ENCODE assay signal across 9 cellular contexts in the genomic region with DNA sequence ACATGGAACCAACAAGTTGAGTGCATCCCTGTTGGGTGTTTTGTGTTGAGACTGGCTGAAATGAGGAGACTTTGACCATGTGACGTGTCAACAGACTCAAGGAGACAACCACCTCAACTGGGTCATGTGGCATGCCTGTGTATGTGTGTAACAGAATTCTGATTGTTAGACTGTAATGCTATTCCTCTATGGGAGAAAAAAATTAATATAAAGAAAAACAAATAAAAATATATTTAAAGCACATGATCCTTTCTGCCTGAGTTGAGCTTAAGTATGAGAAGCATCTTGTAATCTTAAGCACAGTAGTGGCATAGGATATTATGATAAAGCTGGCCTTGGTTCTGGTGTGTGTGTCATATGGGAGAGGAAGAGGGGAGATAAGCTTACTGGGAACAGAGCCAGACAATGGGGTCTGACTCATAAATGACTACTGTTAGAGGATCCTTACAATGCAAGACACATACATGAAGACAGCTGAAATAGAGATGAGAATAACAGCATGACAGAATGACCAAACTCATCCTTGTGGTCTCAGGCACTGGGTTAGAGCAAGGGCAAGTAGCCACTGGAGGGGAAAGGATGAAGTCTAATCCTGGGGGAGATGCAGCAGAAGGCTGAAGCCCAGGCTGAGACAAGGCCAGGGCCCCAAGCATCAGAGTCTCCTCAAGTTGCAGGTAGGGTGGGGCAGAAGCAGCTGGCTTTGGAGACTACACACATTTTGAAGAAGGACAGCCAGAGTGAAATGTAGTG. TPM values are rescaled to one million over a fixed set of nuclear protein-coding genes. Genes with fewer than 3 reads are reported as not detected.
DNase-seq lines count a peak whose midpoint lies in the region; ATAC-seq and TF ChIP-seq lines count a peak whose summit lies in the region.
"Had no signal": no experiment of that assay in that cellular context is flagged by ENCODE, and none has a peak within 500 bp of the region (broad histone marks: within the 10 kb centered on the region; RNA-seq: fewer than 3 reads in every experiment).

No MANE protein-coding gene starts in this region.

- 83 to 88% methylated on average over 1 of the region's 1 CpG for WGBS in GM23248 (ENCODE audit: low coverage in 1 of 2, low lambda C conversion rate in 2 of 2, missing lambda C conversion rate in 2 of 2), 2 experiments

- peak overlapping the region; percentile 67 for H3K27ac ChIP-seq in GM23248

- H3K79me2 ChIP-seq in GM23248 (ENCODE audit: insufficient read depth), result no peaks in the 10 kb centered on the region

- H2AFZ ChIP-seq in GM23248, result no peak overlapping the region

- peaks cover 36% of the 10 kb centered on the region for H3K4me1 ChIP-seq in GM23248 (ENCODE audit: insufficient read depth)

- H4K20me1 ChIP-seq in GM23248 (ENCODE audit: insufficient read depth), result no peaks in the 10 kb centered on the region

- H3F3A ChIP-seq in GM23248 (ENCODE audit: insufficient read depth), result peaks cover 51% of the 10 kb centered on the region

- peak overlapping the region; percentile 25; the same call in 1 of the 2 replicates for H3K9ac ChIP-seq in GM23248

- no peaks in the 10 kb centered on the region for H3K27me3 ChIP-seq in GM23248 (replicated peaks; ENCODE audit: insufficient read depth)

- CTCF ChIA-PET in AG04449 (lab: Yijun Ruan, JAX), result interaction anchor here (2.4 to 2.6 kb wide), 2 partner anchors 56 to 134 kb away, joined by 11 to 15 read pairs; no protein-coding TSS in a partner anchor

- H3K4me3 ChIP-seq in AG04449 (ENCODE audit: low read depth, low read length), result no peak overlapping the region
- no peak overlapping the region for H3K4me3 ChIP-seq in GM23248

- peak; percentile 99 for DNase-seq in AG04449 (ENCODE audit: low read depth, low spot score)
- peak; percentile 96 for DNase-seq in GM23248
- peak; percentile 75 for DNase-seq in T1000 (lab: John Stamatoyannopoulos, UW)
- DNase-seq in left ventricle myocardium superior, result no peak
- no peak for DNase-seq in effector CD4-positive, alpha-beta T cell
- DNase-seq in hippocampal formation (lab: John Stamatoyannopoulos, UW), result no peak
- DNase-seq: NCI-H187 treated with DMSO at 0.1 percent for 48 hours had no signal

- no peaks in the 10 kb centered on the region for H3K9me3 ChIP-seq in GM23248 (ENCODE audit: low read depth)

- POLR2A ChIA-PET in AG04449 (lab: Yijun Ruan, JAX), result interaction anchor here (0.6 to 1.2 kb wide), 5 partner anchors 40 to 135 kb away, joined by 3 to 4 read pairs (median 3); no protein-coding TSS in a partner anchor

- ATAC-seq in left ventricle myocardium superior, result peak; percentile 1
- ATAC-seq in GM21447 (IDR thresholded peaks at IDR 0.05; ENCODE audit: unreplicated experiment), result no peak
- ATAC-seq in HG02840 (IDR thresholded peaks at IDR 0.05; ENCODE audit: low FRiP score, unreplicated experiment), result no peak

- intact Hi-C loops in left ventricle myocardium superior (cut with micrococcal nuclease), result no loop called here

- TF ChIP-seq CTCF in AG04449 (IDR thresholded peaks at IDR 0.05; ENCODE audit: insufficient read depth, low read length, missing control alignments), result no peak

- in situ Hi-C loops in GM23248 (cut with MboI), result loop anchor here (25.0 kb wide), 1 partner anchor 401 kb away; a partner anchor contains a TSS

- H3K36me3 ChIP-seq in GM23248 (ENCODE audit: low read depth), result no peaks in the 10 kb centered on the region

- peak overlapping the region; percentile 43 for H3K4me2 ChIP-seq in GM23248 (ENCODE audit: unreplicated experiment)

- no peaks in the 10 kb centered on the region for H3K9me2 ChIP-seq in GM23248 (ENCODE audit: insufficient read depth)

RNA-seq across cellular contexts. Expression of a gene that starts 9.2 kb away (rescaled TPM):
- total RNA-seq in GM23248 (2014; rRNA removed; shearing (Covaris generic)), result 2.4 and 3.9 TPM in 2 replicates
- polyA plus RNA-seq in GM23248 (2016; fragmentation: Nextera tagmentation; extraction: Ambion mirVana), result 4.4 and 4.9 TPM in 2 replicates
- 146 TPM for total RNA-seq in left ventricle myocardium superior

RNA-seq across cellular contexts. Expression of a gene that starts 36.5 kb away (rescaled TPM):
- 12.5 and 21.6 TPM in 2 replicates for total RNA-seq in GM23248 (2014; rRNA removed; shearing (Covaris generic))
- polyA plus RNA-seq in GM23248 (2016; fragmentation: Nextera tagmentation; extraction: Ambion mirVana), result 19.7 and 21.2 TPM in 2 replicates
- 14.5 TPM for total RNA-seq in left ventricle myocardium superior

Comparison
In these comparisons a context has a peak if more than half of its experiments do, and no peak if none do; other contexts are left out.
1. DNase-seq: peak in AG04449 (single experiment), GM23248 (single experiment) and T1000 (single experiment); none in left ventricle myocardium superior (single experiment), effector CD4-positive, alpha-beta T cell (single experiment) and hippocampal formation (0 of 2).
2. RNA of a gene that starts 9.2 kb away (total RNA-seq): 146 TPM in left ventricle myocardium superior (single experiment); 2.4 to 3.9 TPM in GM23248; every median in the first group is over 10 times any median in the second.